Comparison of ENCODE assay signal across 8 cellular contexts in genomic region chr12:121494093-121494787, GRCh38.
DNase-seq lines count a peak whose midpoint lies in the region; ATAC-seq lines count a peak whose summit lies in the region.

No MANE protein-coding gene starts in this region.

- intact Hi-C loops in left ventricle myocardium superior (cut with micrococcal nuclease) = no loop called here

- in situ Hi-C loops in SK-MEL-5 (cut with HindIII; ENCODE audit: low pct_unique_long_range_greater_than_20kb, low sequenced_read_pairs) = no loop called here

- peak; percentile 18 for DNase-seq in NK-92 treated with Interleukin-12 subunit alpha and Interleukin-12 subunit beta, amount 100 ng/mL, for 24 hours (lab: John Stamatoyannopoulos, UW)
- DNase-seq in NK-92 (lab: John Stamatoyannopoulos, UW; ENCODE audit: unreplicated experiment) (no peak), SK-MEL-5 (ENCODE audit: low read depth, low spot score) (peak; percentile 43), left ventricle myocardium superior (no peak)
- DNase-seq in activated naive CD4-positive, alpha-beta T cell treated with anti-CD3 and anti-CD28 coated beads, Interleukin-2, amount 50 U/mL, for 16 hours = peak; percentile 64
- peak; percentile 28 to 38 for DNase-seq in stimulated activated CD4-positive, alpha-beta T cell treated with anti-CD3 and anti-CD28 coated beads, Interleukin-15, amount 100 ng/mL, for 48 hours (ENCODE audit: low read depth in 2 of 2)

- peak; percentile 56 for ATAC-seq in left ventricle myocardium superior
- no peak for ATAC-seq in HG02763 (IDR thresholded peaks at IDR 0.05; ENCODE audit: unreplicated experiment)
- no peak for ATAC-seq in HG03378 (IDR thresholded peaks at IDR 0.05; ENCODE audit: unreplicated experiment)

Comparison
In these comparisons a context has a peak if more than half of its experiments do, and no peak if none do; other contexts are left out.
1. DNase-seq: peak in NK-92 treated with Interleukin-12 subunit alpha and Interleukin-12 subunit beta, amount 100 ng/mL, for 24 hours (single experiment), SK-MEL-5 (single experiment), activated naive CD4-positive, alpha-beta T cell treated with anti-CD3 and anti-CD28 coated beads, Interleukin-2, amount 50 U/mL, for 16 hours (single experiment) and stimulated activated CD4-positive, alpha-beta T cell treated with anti-CD3 and anti-CD28 coated beads, Interleukin-15, amount 100 ng/mL, for 48 hours (2 of 2); none in NK-92 (single experiment) and left ventricle myocardium superior (single experiment).